ENCODE assay signal across 4 cellular contexts in genomic region chrX:118817257-118817656, GRCh38.
TF ChIP-seq lines count a peak whose summit lies in the region.
"Not testable (repeated sequence)": the region's sequence is repeated elsewhere in the genome, so short reads cannot be mapped to it uniquely, and the experiment has no call there.

No MANE protein-coding gene starts in this region.

TF ChIP-seq in HEK293, 187 proteins besides CTCF, POLR2A, EP300 and RAD21:
- TF ChIP-seq ATF2 (tag by site-specific recombination; IDR thresholded peaks at IDR 0.05; ENCODE audit: low read depth) (peak; percentile 92), ZNF629 (tag by site-specific recombination; IDR thresholded peaks at IDR 0.05) (0 out of 2 replicates have a peak, but pooled peaks have one; percentile 20)
- TF ChIP-seq, protein P1, sequence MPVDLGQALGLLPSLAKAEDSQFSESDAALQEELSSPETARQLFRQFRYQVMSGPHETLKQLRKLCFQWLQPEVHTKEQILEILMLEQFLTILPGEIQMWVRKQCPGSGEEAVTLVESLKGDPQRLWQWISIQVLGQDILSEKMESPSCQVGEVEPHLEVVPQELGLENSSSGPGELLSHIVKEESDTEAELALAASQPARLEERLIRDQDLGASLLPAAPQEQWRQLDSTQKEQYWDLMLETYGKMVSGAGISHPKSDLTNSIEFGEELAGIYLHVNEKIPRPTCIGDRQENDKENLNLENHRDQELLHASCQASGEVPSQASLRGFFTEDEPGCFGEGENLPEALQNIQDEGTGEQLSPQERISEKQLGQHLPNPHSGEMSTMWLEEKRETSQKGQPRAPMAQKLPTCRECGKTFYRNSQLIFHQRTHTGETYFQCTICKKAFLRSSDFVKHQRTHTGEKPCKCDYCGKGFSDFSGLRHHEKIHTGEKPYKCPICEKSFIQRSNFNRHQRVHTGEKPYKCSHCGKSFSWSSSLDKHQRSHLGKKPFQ (tag by site-specific recombination; IDR thresholded peaks at IDR 0.05): peak; percentile 79; the same call in 1 of the 2 replicates

TF ChIP-seq in GM12878, 131 proteins besides CTCF, POLR2A, EP300 and RAD21:
- TF ChIP-seq ATF7 (IDR thresholded peaks at IDR 0.05; ENCODE audit: low read depth): 0 out of 2 replicates have a peak, but pooled peaks have one; percentile 18

TF ChIP-seq in K562, 482 proteins besides CTCF, POLR2A, EP300 and RAD21:
- TF ChIP-seq ATF3 (IDR thresholded peaks at IDR 0.05): 0 out of 2 replicates have a peak, but pooled peaks have one; percentile 22
- not testable (repeated sequence) for TF ChIP-seq ATF3 (CRISPR knock-in tag; conservative IDR thresholded peaks at IDR 0.05)

TF ChIP-seq in HepG2, 621 proteins besides CTCF, POLR2A, EP300 and RAD21:
- TF ChIP-seq ATF7 (IDR thresholded peaks at IDR 0.05): peak; percentile 66
- TF ChIP-seq ATF7 (CRISPR knock-in tag; IDR thresholded peaks at IDR 0.05): not testable (repeated sequence)
TF ChIP-seq in HepG2: peak in this region for 1; not testable (repeated sequence) for 620.
